Comparison of ENCODE assay signal across 18 cellular contexts in genomic region chr1:85952460-85952859, GRCh38.
DNase-seq lines count a peak whose midpoint lies in the region; FAIRE-seq and TF ChIP-seq lines count a peak whose summit lies in the region.
"Had no signal": no experiment of that assay in that cellular context is flagged by ENCODE, and none has a peak within 500 bp of the region (broad histone marks: within the 10 kb centered on the region; RNA-seq: fewer than 3 reads in every experiment).

No MANE protein-coding gene starts in this region.

- H3K4me1 ChIP-seq in breast epithelium (no peaks in the 10 kb centered on the region), small intestine (ENCODE audit: control insufficient read depth in 2 of 2, insufficient read depth in 1 of 2, low read depth in 1 of 2, low read length in 1 of 2) (no peaks in the 10 kb centered on the region)
- H3K4me1 ChIP-seq: colonic mucosa, tibial artery had no signal

- 14 to 17% (median 16%) methylated on average over 3 of the region's 3 CpGs for WGBS in small intestine, 3 donors

- no peak for TF ChIP-seq POLR2A in breast epithelium (IDR thresholded peaks at IDR 0.05)

- intact Hi-C loops in MCF 10A (cut with micrococcal nuclease) (no loop called here), breast epithelium (cut with DNase I; ENCODE audit: low total_unique reads) (no loop called here)
- intact Hi-C loops in activated CD4-positive, alpha-beta T cell treated with anti-CD3 and anti-CD28 coated beads, Interleukin-2, amount 10 ng/mL, durations not matched to agents 24 days and 14 days (cut with micrococcal nuclease), result no loop called here

- FAIRE-seq in small intestine (lab: Jason Lieb, UNC), result no peak
- FAIRE-seq: A204.1, keratinocyte had no signal

- H3K4me1 Mint-ChIP-seq in MCF 10A (ENCODE audit: insufficient read depth, unreplicated experiment), result no peaks in the 10 kb centered on the region
- H3K4me1 Mint-ChIP-seq in activated CD4-positive, alpha-beta T cell treated with anti-CD3 and anti-CD28 coated beads, Interleukin-2, amount 10 ng/mL, durations not matched to agents 24 days and 14 days, result no peaks in the 10 kb centered on the region

- H3K27me3 Mint-ChIP-seq in MCF 10A (ENCODE audit: insufficient read depth, unreplicated experiment), result peaks cover 17% of the 10 kb centered on the region
- no peaks in the 10 kb centered on the region for H3K27me3 Mint-ChIP-seq in activated CD4-positive, alpha-beta T cell treated with anti-CD3 and anti-CD28 coated beads, Interleukin-2, amount 10 ng/mL, durations not matched to agents 24 days and 14 days
- H3K27me3 Mint-ChIP-seq: CD4-positive, alpha-beta T cell had no signal

- H3K4me3 ChIP-seq in breast epithelium, result no peak overlapping the region
- H3K4me3 ChIP-seq in SK-N-MC, result peak overlapping the region; percentile 25; the same call in 1 of the 2 replicates
- H3K4me3 ChIP-seq in small intestine (ENCODE audit: low read depth in 1 of 2, low read length in 2 of 2), result no peak overlapping the region
- H3K4me3 ChIP-seq: colonic mucosa, tibial artery had no signal

- TF ChIP-seq CTCF in MCF 10A (IDR thresholded peaks at IDR 0.05; ENCODE audit: unreplicated experiment) (no peak), breast epithelium (IDR thresholded peaks at IDR 0.05) (no peak)

- H3K9me3 ChIP-seq in breast epithelium (no peaks in the 10 kb centered on the region), SK-N-MC (ENCODE audit: low read depth, low read length) (no peaks in the 10 kb centered on the region), small intestine (ENCODE audit: control insufficient read depth, low read depth) (no peaks in the 10 kb centered on the region)
- H3K9me3 ChIP-seq: colonic mucosa, neutrophil, tibial artery had no signal

- POLR2A ChIA-PET in MCF 10A (lab: Yijun Ruan, JAX), result no interaction called here

- H3K36me3 ChIP-seq in breast epithelium (no peaks in the 10 kb centered on the region), SK-N-MC (ENCODE audit: insufficient read depth, low read length) (no peaks in the 10 kb centered on the region), small intestine (ENCODE audit: control insufficient read depth in 2 of 2, insufficient read depth in 2 of 2, low read length in 2 of 2) (no peaks in the 10 kb centered on the region)
- H3K36me3 ChIP-seq: colonic mucosa, neutrophil, tibial artery had no signal

- no TSS peak for BruUV-seq in MCF 10A (replicated peaks; lab: Mats Ljungman, UMichigan)

- H3K27me3 ChIP-seq in breast epithelium (no peaks in the 10 kb centered on the region), small intestine (ENCODE audit: control insufficient read depth in 2 of 2, insufficient read depth in 2 of 2, low read length in 2 of 2) (no peaks in the 10 kb centered on the region)
- H3K27me3 ChIP-seq: colonic mucosa, neutrophil, tibial artery had no signal

- H3K27ac Mint-ChIP-seq in MCF 10A (ENCODE audit: low read depth, unreplicated experiment), result no peak overlapping the region
- H3K27ac Mint-ChIP-seq in activated CD4-positive, alpha-beta T cell treated with anti-CD3 and anti-CD28 coated beads, Interleukin-2, amount 10 ng/mL, durations not matched to agents 24 days and 14 days, result no peak overlapping the region
- H3K27ac Mint-ChIP-seq: activated T-cell treated with anti-CD3 and anti-CD28 coated beads, Interleukin-2, amount 50 U/mL, for 72 hours; CD4-positive, alpha-beta T cell had no signal

- H3K27ac ChIP-seq in breast epithelium (no peak overlapping the region), SK-N-MC (peak overlapping the region; percentile 43; the same call in 1 of the 2 replicates), small intestine (ENCODE audit: low read depth in 1 of 2, low read length in 1 of 2) (no peak overlapping the region)
- H3K27ac ChIP-seq: colonic mucosa, epithelial cell of prostate, neutrophil, tibial artery had no signal

- peak; percentile 10 for DNase-seq in MCF 10A (ENCODE audit: unreplicated experiment)
- no peak for DNase-seq in breast epithelium (ENCODE audit: low spot score in 2 of 2)
- peak; percentile 33 to 76 for DNase-seq in NCI-H2081 (lab: John Stamatoyannopoulos, UW)
- no peak for DNase-seq in SK-N-MC (ENCODE audit: low read depth, low spot score)
- peak; percentile 5 for DNase-seq in small intestine
- DNase-seq in NCI-H526 (lab: John Stamatoyannopoulos, UW), result no peak
- no peak for DNase-seq in activated CD4-positive, alpha-beta T cell treated with anti-CD3 and anti-CD28 coated beads, Interleukin-2, amount 10 ng/mL, durations not matched to agents 24 days and 14 days
- DNase-seq in midbrain (lab: John Stamatoyannopoulos, UW), result no peak
- DNase-seq: activated T-cell treated with anti-CD3 and anti-CD28 coated beads, Interleukin-2, amount 50 U/mL, for 72 hours; amniotic stem cell; CD4-positive, alpha-beta T cell; colonic mucosa; stimulated activated CD4-positive, alpha-beta T cell treated with anti-CD3 and anti-CD28 coated beads, Interleukin-4, amount 100 ng/mL, for 24 hours; tibial artery had no signal

- H3K36me3 Mint-ChIP-seq in MCF 10A (ENCODE audit: insufficient read depth, unreplicated experiment), result no peaks in the 10 kb centered on the region
- H3K36me3 Mint-ChIP-seq in activated CD4-positive, alpha-beta T cell treated with anti-CD3 and anti-CD28 coated beads, Interleukin-2, amount 10 ng/mL, durations not matched to agents 24 days and 14 days (ENCODE audit: low read depth), result no peaks in the 10 kb centered on the region

- H3K9me3 Mint-ChIP-seq in MCF 10A (ENCODE audit: unreplicated experiment), result no peaks in the 10 kb centered on the region
- no peaks in the 10 kb centered on the region for H3K9me3 Mint-ChIP-seq in activated CD4-positive, alpha-beta T cell treated with anti-CD3 and anti-CD28 coated beads, Interleukin-2, amount 10 ng/mL, durations not matched to agents 24 days and 14 days
- H3K9me3 Mint-ChIP-seq: activated T-cell treated with anti-CD3 and anti-CD28 coated beads, Interleukin-2, amount 50 U/mL, for 72 hours had no signal

- H3K4me3 Mint-ChIP-seq in MCF 10A (ENCODE audit: unreplicated experiment), result no peak overlapping the region
- no peak overlapping the region for H3K4me3 Mint-ChIP-seq in activated CD4-positive, alpha-beta T cell treated with anti-CD3 and anti-CD28 coated beads, Interleukin-2, amount 10 ng/mL, durations not matched to agents 24 days and 14 days
- H3K4me3 Mint-ChIP-seq: activated T-cell treated with anti-CD3 and anti-CD28 coated beads, Interleukin-2, amount 50 U/mL, for 72 hours; CD4-positive, alpha-beta T cell had no signal

- CTCF ChIA-PET in MCF 10A (lab: Yijun Ruan, JAX), result no interaction called here

- H3K9ac ChIP-seq in SK-N-MC (ENCODE audit: insufficient read length), result no peak overlapping the region

Comparison
In these comparisons a context has a peak if more than half of its experiments do, and no peak if none do; other contexts are left out.
1. DNase-seq: peak in MCF 10A (single experiment), NCI-H2081 (2 of 2) and small intestine (single experiment); none in breast epithelium (0 of 2), SK-N-MC (single experiment), NCI-H526 (0 of 2), activated CD4-positive, alpha-beta T cell treated with anti-CD3 and anti-CD28 coated beads, Interleukin-2, amount 10 ng/mL, durations not matched to agents 24 days and 14 days (single experiment) and midbrain (single experiment).